34 cellular contexts compared by ENCODE assay signal in genomic region chr20:24836041-24836533, GRCh38.
"Had no signal": no experiment of that assay in that cellular context is flagged by ENCODE, and none has a peak within 500 bp of the region (broad histone marks: within the 10 kb centered on the region; RNA-seq: fewer than 3 reads in every experiment).

No MANE protein-coding gene starts in this region.

- H3K4me3 ChIP-seq: cardiac muscle cell, K562, Peyer's patch, SJSA1 had no signal

- FAIRE-seq: K562, TTC549 had no signal

- H3K36me3 ChIP-seq: brain microvascular endothelial cell, cardiac muscle cell, Peyer's patch, SJSA1 had no signal

- H3K4me1 Mint-ChIP-seq: activated CD4-positive, alpha-beta T cell treated with anti-CD3 and anti-CD28 coated beads for 36 hours; activated naive CD8-positive, alpha-beta T cell treated with anti-CD3 and anti-CD28 coated beads for 36 hours had no signal

- H3K4me1 ChIP-seq: Peyer's patch had no signal

- H3K27me3 Mint-ChIP-seq: activated naive CD8-positive, alpha-beta T cell treated with anti-CD3 and anti-CD28 coated beads for 36 hours had no signal

- H3K27ac ChIP-seq: brain microvascular endothelial cell, cardiac muscle cell, Peyer's patch, SJSA1 had no signal

- H3K4me3 Mint-ChIP-seq: activated CD4-positive, alpha-beta memory T cell treated with anti-CD3 and anti-CD28 coated beads, Interleukin-2, amount 10 ng/mL, durations not matched to agents 7 days and 5 days; activated CD4-positive, alpha-beta T cell treated with anti-CD3 and anti-CD28 coated beads for 36 hours; activated CD8-positive, alpha-beta memory T cell treated with anti-CD3 and anti-CD28 coated beads, Interleukin-2, amount 10 ng/mL, durations not matched to agents 7 days and 5 days; activated naive CD8-positive, alpha-beta T cell treated with anti-CD3 and anti-CD28 coated beads for 36 hours; activated T-cell treated with anti-CD3 and anti-CD28 coated beads, Interleukin-2, amount 50 U/mL, for 72 hours; activated T-helper 17 cell treated with anti-CD3 and anti-CD28 coated beads, Interleukin-2, amount 50 U/mL, for 72 hours; T-helper 1 cell treated with Interleukin-12 subunit alpha and Interleukin-12 subunit beta and Interleukin-4 antibody, amounts not matched to agents 30 μg/mL and 1 μg/mL, for 36 hours; T-helper 2 cell treated with Interferon-gamma antibody and Interleukin-4, amounts not matched to agents 5 μg/mL and 100 μg/mL, for 36 hours had no signal

- H3K9me3 ChIP-seq: Peyer's patch, SJSA1, SK-N-SH had no signal

- H3K36me3 Mint-ChIP-seq: activated CD8-positive, alpha-beta memory T cell treated with anti-CD3 and anti-CD28 coated beads, Interleukin-2, amount 10 ng/mL, durations not matched to agents 7 days and 5 days; activated naive CD8-positive, alpha-beta T cell treated with anti-CD3 and anti-CD28 coated beads for 36 hours had no signal

- H3K4me2 ChIP-seq: SK-N-SH had no signal

- DNase-seq: activated CD4-positive, alpha-beta memory T cell treated with anti-CD3 and anti-CD28 coated beads, Interleukin-2, amount 10 ng/mL, durations not matched to agents 7 days and 5 days; activated CD4-positive, alpha-beta T cell treated with anti-CD3 and anti-CD28 coated beads for 36 hours; activated CD8-positive, alpha-beta memory T cell treated with anti-CD3 and anti-CD28 coated beads for 24 hours; activated CD8-positive, alpha-beta memory T cell treated with anti-CD3 and anti-CD28 coated beads, Interleukin-2, amount 50 U/mL, for 48 hours; activated effector memory CD4-positive, alpha-beta T cell treated with anti-CD3 and anti-CD28 coated beads, Interleukin-2, amount 50 U/mL, for 16 hours; activated naive CD4-positive, alpha-beta T cell; activated naive CD4-positive, alpha-beta T cell treated with anti-CD3 and anti-CD28 coated beads, Interleukin-2, amount 50 U/mL, for 16 hours; activated naive CD8-positive, alpha-beta T cell treated with anti-CD3 and anti-CD28 coated beads for 36 hours; activated T-cell treated with anti-CD3 and anti-CD28 coated beads, Interleukin-2, amount 50 U/mL, for 1 hour; activated T-cell treated with anti-CD3 and anti-CD28 coated beads, Interleukin-2, amount 50 U/mL, for 72 hours; amniotic stem cell; aorta; brain microvascular endothelial cell; NCI-H1105; NCI-H187 treated with DMSO at 0.1 percent for 48 hours; NCI-H2081; NCI-H2171 treated with DMSO at 0.1 percent for 48 hours; NCI-H2227 treated with DMSO at 0.1 percent for 48 hours; NCI-H446; NCI-H524 treated with DMSO at 0.1 percent for 48 hours; NK-92 treated with Interleukin-12 subunit alpha and Interleukin-12 subunit beta, amount 100 ng/mL, for 24 hours; PC-3; Peyer's patch; RPMI8226; SHP77 treated with DMSO at 0.1 percent for 48 hours; SK-N-SH had no signal

- H3K9me3 Mint-ChIP-seq: activated CD4-positive, alpha-beta memory T cell treated with anti-CD3 and anti-CD28 coated beads, Interleukin-2, amount 10 ng/mL, durations not matched to agents 7 days and 5 days; activated naive CD8-positive, alpha-beta T cell treated with anti-CD3 and anti-CD28 coated beads for 36 hours; activated T-cell treated with anti-CD3 and anti-CD28 coated beads, Interleukin-2, amount 50 U/mL, for 72 hours; activated T-helper 17 cell treated with anti-CD3 and anti-CD28 coated beads, Interleukin-2, amount 50 U/mL, for 72 hours; T-helper 1 cell treated with Interleukin-12 subunit alpha and Interleukin-12 subunit beta and Interleukin-4 antibody, amounts not matched to agents 30 μg/mL and 1 μg/mL, for 36 hours; T-helper 2 cell treated with Interferon-gamma antibody and Interleukin-4, amounts not matched to agents 5 μg/mL and 100 μg/mL, for 36 hours had no signal

- H3K27me3 ChIP-seq: brain microvascular endothelial cell, cardiac muscle cell, Peyer's patch, SJSA1 had no signal

- H3K9ac ChIP-seq: SK-N-SH had no signal

- ATAC-seq: activated CD4-positive, alpha-beta T cell treated with anti-CD3 and anti-CD28 coated beads for 36 hours; activated CD8-positive, alpha-beta memory T cell treated with anti-CD3 and anti-CD28 coated beads, Interleukin-2, amount 10 ng/mL, durations not matched to agents 7 days and 5 days; activated T-cell treated with anti-CD3 and anti-CD28 coated beads, Interleukin-2, amount 50 U/mL, for 72 hours; activated T-helper 17 cell treated with anti-CD3 and anti-CD28 coated beads, Interleukin-2, amount 50 U/mL, for 72 hours; K562; PC-3 had no signal

- H3K27ac Mint-ChIP-seq: activated CD4-positive, alpha-beta memory T cell treated with anti-CD3 and anti-CD28 coated beads, Interleukin-2, amount 10 ng/mL, durations not matched to agents 7 days and 5 days; activated CD4-positive, alpha-beta T cell treated with anti-CD3 and anti-CD28 coated beads for 36 hours; activated CD8-positive, alpha-beta memory T cell treated with anti-CD3 and anti-CD28 coated beads, Interleukin-2, amount 10 ng/mL, durations not matched to agents 7 days and 5 days; activated naive CD8-positive, alpha-beta T cell treated with anti-CD3 and anti-CD28 coated beads for 36 hours; activated T-cell treated with anti-CD3 and anti-CD28 coated beads, Interleukin-2, amount 50 U/mL, for 72 hours; activated T-helper 17 cell treated with anti-CD3 and anti-CD28 coated beads, Interleukin-2, amount 50 U/mL, for 72 hours; T-helper 1 cell treated with Interleukin-12 subunit alpha and Interleukin-12 subunit beta and Interleukin-4 antibody, amounts not matched to agents 30 μg/mL and 1 μg/mL, for 36 hours; T-helper 2 cell treated with Interferon-gamma antibody and Interleukin-4, amounts not matched to agents 5 μg/mL and 100 μg/mL, for 36 hours had no signal
